In genomic region chr10:84262190-84262956, GRCh38 we compare ENCODE assay signal across 21 cellular contexts. TPM values are rescaled to one million over a fixed set of nuclear protein-coding genes. Genes with fewer than 3 reads are reported as not detected.
"Had no signal": no experiment of that assay in that cellular context is flagged by ENCODE, and none has a peak within 500 bp of the region (broad histone marks: within the 10 kb centered on the region; RNA-seq: fewer than 3 reads in every experiment).

No MANE protein-coding gene starts in this region.

- H3K9me3 ChIP-seq: heart right ventricle, mucosa of descending colon, ovary had no signal

- H3K36me3 ChIP-seq: heart right ventricle, ovary had no signal

- H3K27me3 ChIP-seq: ovary had no signal

- H3K4me2 ChIP-seq: smooth muscle cell had no signal

- H3K4me3 Mint-ChIP-seq: dendritic cell treated with granulocyte-macrophage colony-stimulating factor and Interleukin-4, amounts not matched to agents 40 ng/mL and 50 ng/mL, for 4 days; naive thymus-derived CD8-positive, alpha-beta T cell; type B pancreatic cell had no signal

- H3K27ac Mint-ChIP-seq: dendritic cell treated with granulocyte-macrophage colony-stimulating factor and Interleukin-4, amounts not matched to agents 40 ng/mL and 50 ng/mL, for 4 days; type B pancreatic cell had no signal

- ATAC-seq: esophagus mucosa; heart right ventricle; left lobe of liver; mucosa of descending colon; naive thymus-derived CD8-positive, alpha-beta T cell; right cardiac atrium had no signal

- DNase-seq: effector CD4-positive, alpha-beta T cell; heart right ventricle; hypothalamus; mammary epithelial cell; mucosa of descending colon; naive thymus-derived CD8-positive, alpha-beta T cell; ovary; right cardiac atrium; stimulated activated CD4-positive, alpha-beta T cell treated with anti-CD3 and anti-CD28 coated beads, Interleukin-2, amount 100 ng/mL, for 48 hours; stimulated activated naive CD4-positive, alpha-beta T cell treated with Interleukin-2 at 50 U/mL for 16 hours had no signal

- H3K27ac ChIP-seq: heart right ventricle, ovary had no signal

- H3K36me3 Mint-ChIP-seq: naive thymus-derived CD8-positive, alpha-beta T cell; type B pancreatic cell had no signal

- H3K9me3 Mint-ChIP-seq: dendritic cell treated with granulocyte-macrophage colony-stimulating factor and Interleukin-4, amounts not matched to agents 40 ng/mL and 50 ng/mL, for 4 days; naive thymus-derived CD8-positive, alpha-beta T cell; type B pancreatic cell had no signal

- H3K4me3 ChIP-seq: heart right ventricle, mucosa of descending colon, ovary, smooth muscle cell had no signal

RNA-seq across cellular contexts. Expression of gene RGR, which starts 17.5 kb away (rescaled TPM):
- total RNA-seq: esophagus mucosa; fibroblast of lung; frontal cortex; glomerular endothelial cell; left lobe of liver; mammary epithelial cell; mucosa of descending colon; naive thymus-derived CD8-positive, alpha-beta T cell; ovary; smooth muscle cell had no signal
- polyA plus RNA-seq: fibroblast of lung; mammary epithelial cell; naive thymus-derived CD8-positive, alpha-beta T cell; neural cell; ovary; smooth muscle cell had no signal

RNA-seq across cellular contexts. Expression of gene LRIT1, which starts 21.0 kb away (rescaled TPM):
- total RNA-seq: esophagus mucosa; fibroblast of lung; frontal cortex; glomerular endothelial cell; left lobe of liver; mammary epithelial cell; mucosa of descending colon; naive thymus-derived CD8-positive, alpha-beta T cell; ovary; posterior vena cava; smooth muscle cell had no signal
- polyA plus RNA-seq: fibroblast of lung; heart right ventricle; mammary epithelial cell; naive thymus-derived CD8-positive, alpha-beta T cell; neural cell; ovary; right cardiac atrium; smooth muscle cell; thymus had no signal

RNA-seq across cellular contexts. Expression of gene LRIT2, which starts 37.0 kb away (rescaled TPM):
- total RNA-seq: esophagus mucosa; fibroblast of lung; frontal cortex; glomerular endothelial cell; heart right ventricle; left lobe of liver; mammary epithelial cell; mucosa of descending colon; naive thymus-derived CD8-positive, alpha-beta T cell; ovary; posterior vena cava; right cardiac atrium; smooth muscle cell had no signal
- polyA plus RNA-seq: fibroblast of lung; heart right ventricle; mammary epithelial cell; naive thymus-derived CD8-positive, alpha-beta T cell; neural cell; ovary; right cardiac atrium; smooth muscle cell; thymus had no signal
